ENCODE assay signal across 8 cellular contexts in the genomic region with DNA sequence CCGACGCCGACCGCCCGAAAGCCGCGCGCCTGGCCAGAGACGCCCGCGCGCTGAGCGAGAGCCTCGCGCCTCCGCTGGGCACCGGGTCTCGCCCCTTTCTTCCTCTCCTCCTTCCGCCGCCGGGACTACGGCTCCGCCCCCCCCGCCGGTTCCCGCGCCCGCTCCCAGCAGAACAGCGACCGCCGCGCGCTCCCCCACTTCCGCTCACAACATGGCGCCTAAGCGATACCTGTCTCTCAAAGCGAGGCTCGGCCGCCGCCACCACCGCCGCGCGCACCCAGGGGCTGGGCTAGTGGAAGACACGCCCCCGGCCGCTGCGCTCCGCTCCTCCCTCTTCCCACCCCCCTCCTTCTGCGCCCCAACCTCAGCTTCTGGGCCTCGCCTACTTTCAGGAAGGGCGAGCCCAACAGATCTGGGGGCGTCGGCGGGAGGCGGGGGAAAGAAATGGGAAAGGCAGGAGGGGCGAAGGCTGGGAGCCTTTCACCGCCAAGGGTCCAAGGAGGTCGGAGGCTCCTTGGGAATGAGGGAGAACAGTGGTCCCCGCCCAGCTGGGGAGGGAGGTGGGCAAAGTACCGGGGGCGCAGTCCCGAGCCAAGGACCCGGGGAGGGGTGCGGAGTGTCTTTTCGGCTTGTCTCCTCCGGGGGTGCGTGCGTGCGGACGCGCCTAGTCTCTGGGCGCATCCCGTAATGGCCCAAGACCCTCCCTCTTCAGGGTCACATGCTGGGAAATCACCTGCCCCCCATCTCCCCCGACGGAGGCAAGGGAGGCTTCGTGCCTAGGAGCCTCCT. TPM values are rescaled to one million over a fixed set of nuclear protein-coding genes. Genes with fewer than 3 reads are reported as not detected.
DNase-seq lines count a peak whose midpoint lies in the region; ATAC-seq, FAIRE-seq and TF ChIP-seq lines count a peak whose summit lies in the region.

A gene (minus strand): TSS at position 100 of the 789 bp plus-strand sequence. CDS start 277 bp downstream, outside the sequence.

- H3K4me1 ChIP-seq in pancreas (peaks cover 0 to 7% (median 0%) of the 10 kb centered on the region in 3 donors), thymus (ENCODE audit: control insufficient read depth, insufficient read depth, low read length) (no peaks in the 10 kb centered on the region)

- no peaks in the 10 kb centered on the region for H3K27me3 Mint-ChIP-seq in activated naive CD8-positive, alpha-beta T cell treated with anti-CD3 and anti-CD28 coated beads for 36 hours

- peak; percentile 78 for DNase-seq in NCI-H1105 (lab: John Stamatoyannopoulos, UW)
- peak; percentile 89 for DNase-seq in activated naive CD8-positive, alpha-beta T cell treated with anti-CD3 and anti-CD28 coated beads for 36 hours
- DNase-seq in head of caudate nucleus = peak; percentile 76 to 96 (median 89)
- DNase-seq in pancreas = peak; percentile 86 to 94 (median 91)

- peaks cover 26% of the 10 kb centered on the region; the same call in 1 of the 2 replicates for H3K79me2 ChIP-seq in SU-DHL-6 (ENCODE audit: insufficient read depth, low read length)

- H3F3A ChIP-seq in SU-DHL-6 (ENCODE audit: insufficient read depth) = 0 out of 2 replicates have a peak, but pooled peaks cover 3% of the 10 kb centered on the region

- intact Hi-C loops in head of caudate nucleus (cut with DNase I) = loop anchor here (10.0 kb wide), 1 partner anchor 122 kb away; a partner anchor contains a TSS
- intact Hi-C loops in pancreas (cut with DNase I) = loop anchor here in 1 of 3 donors (10.0 kb wide), 1 partner anchor 178 kb away; no protein-coding TSS in a partner anchor

- ATAC-seq in HG02588 (IDR thresholded peaks at IDR 0.05; ENCODE audit: unreplicated experiment) = peak; percentile 85
- peak; percentile 89 to 94 (median 92) for ATAC-seq in pancreas

- peak; percentile 28 for TF ChIP-seq POLR2A in GM10847 (IDR thresholded peaks at IDR 0.05; ENCODE audit: extremely low read depth, insufficient read length)

- peak within 1 kb of the TSS; percentile 94 for H3K4me3 Mint-ChIP-seq in activated naive CD8-positive, alpha-beta T cell treated with anti-CD3 and anti-CD28 coated beads for 36 hours

- peak within 1 kb of the TSS; percentile 54 for H2AFZ ChIP-seq in SU-DHL-6 (ENCODE audit: low read depth, low read length, severe bottlenecking)

- H4K20me1 ChIP-seq in SU-DHL-6 (ENCODE audit: low read depth, low read length) = peaks cover 12% of the 10 kb centered on the region; the same call in 1 of the 2 replicates

- peaks cover 11% of the 10 kb centered on the region for H3K4me1 Mint-ChIP-seq in activated naive CD8-positive, alpha-beta T cell treated with anti-CD3 and anti-CD28 coated beads for 36 hours

- 2 to 23% methylated on average over 34 to 73 of the region's 77 CpGs for WGBS in pancreas, 2 donors
- under 1% methylated on average over 65 of the region's 77 CpGs for whole genome bisulfite sequencing in thymus

- H3K36me3 ChIP-seq in SU-DHL-6 (ENCODE audit: low read length) (no peaks in the 10 kb centered on the region), pancreas (no peaks in the 10 kb centered on the region), thymus (ENCODE audit: control insufficient read depth, insufficient read depth) (no peaks in the 10 kb centered on the region)

- H3K9me3 ChIP-seq in SU-DHL-6 (ENCODE audit: insufficient read depth, low read length) = no peaks in the 10 kb centered on the region
- no peaks in the 10 kb centered on the region for H3K9me3 ChIP-seq in pancreas
- no peaks in the 10 kb centered on the region for H3K9me3 ChIP-seq in thymus (ENCODE audit: control insufficient read depth)

- peak within 1 kb of the TSS; percentile 96 for H3K4me3 ChIP-seq in SU-DHL-6 (ENCODE audit: insufficient read depth, low read length, poor library complexity, severe bottlenecking)
- peak within 1 kb of the TSS; percentile 29 to 59 (median 40) for H3K4me3 ChIP-seq in pancreas
- peak within 1 kb of the TSS; percentile 76 for H3K4me3 ChIP-seq in thymus (ENCODE audit: low read length)

- FAIRE-seq in pancreas (lab: Jason Lieb, UNC) = no peak

- H3K27me3 ChIP-seq in SU-DHL-6 (ENCODE audit: low read length) (no peaks in the 10 kb centered on the region), pancreas (peaks cover 0 to 4% (median 0%) of the 10 kb centered on the region in 4 donors), thymus (ENCODE audit: control insufficient read depth, insufficient read depth) (no peaks in the 10 kb centered on the region)

- H3K9me2 ChIP-seq in SU-DHL-6 (replicated peaks; ENCODE audit: insufficient read depth, low read length) = no peaks in the 10 kb centered on the region

- TF ChIP-seq CTCF in SU-DHL-6 (IDR thresholded peaks at IDR 0.05; ENCODE audit: insufficient read depth, low read length, poor library complexity, severe bottlenecking) (no peak), pancreas (IDR thresholded peaks at IDR 0.05) (no peak)

- H3K27ac ChIP-seq in SU-DHL-6 (ENCODE audit: low read depth, low read length) (no peak within 1 kb of the TSS), pancreas (peak within 1 kb of the TSS; percentile 41 to 84 (median 78)), thymus (ENCODE audit: low read depth) (peak within 1 kb of the TSS; percentile 82)

- H3K9me3 Mint-ChIP-seq in activated naive CD8-positive, alpha-beta T cell treated with anti-CD3 and anti-CD28 coated beads for 36 hours = no peaks in the 10 kb centered on the region

- peak within 1 kb of the TSS; percentile 66 for H3K4me2 ChIP-seq in SU-DHL-6 (ENCODE audit: low read depth, low read length, poor library complexity, severe bottlenecking)

- peaks cover 6% of the 10 kb centered on the region for H3K36me3 Mint-ChIP-seq in activated naive CD8-positive, alpha-beta T cell treated with anti-CD3 and anti-CD28 coated beads for 36 hours

- H3K9ac ChIP-seq in SU-DHL-6 (ENCODE audit: low read length) = peak within 1 kb of the TSS; percentile 84

- peak within 1 kb of the TSS; percentile 99 for H3K27ac Mint-ChIP-seq in activated naive CD8-positive, alpha-beta T cell treated with anti-CD3 and anti-CD28 coated beads for 36 hours

RNA-seq across cellular contexts. Expression of the gene that starts here (rescaled TPM):
- 10 to 100 TPM; 58.7 to 62.0 TPM for total RNA-seq in activated naive CD8-positive, alpha-beta T cell treated with anti-CD3 and anti-CD28 coated beads for 36 hours
- 10 to 100 TPM; 15.0 to 29.8 (median 18.9) TPM for total RNA-seq in pancreas
- polyA plus RNA-seq in pancreas = 10 to 100 TPM in 1 of 2 donors, 1 to 10 TPM in 1; 4.8 to 15.0 TPM
- 20.9 TPM for polyA plus RNA-seq in thymus

Comparison
In these comparisons a context has a peak if more than half of its experiments do, and no peak if none do; other contexts are left out.
1. H3K4me3 ChIP-seq: peak in every context shown above with its lines; median percentile 96 in SU-DHL-6; 76 in thymus; 40 in pancreas.